In the genomic region with DNA sequence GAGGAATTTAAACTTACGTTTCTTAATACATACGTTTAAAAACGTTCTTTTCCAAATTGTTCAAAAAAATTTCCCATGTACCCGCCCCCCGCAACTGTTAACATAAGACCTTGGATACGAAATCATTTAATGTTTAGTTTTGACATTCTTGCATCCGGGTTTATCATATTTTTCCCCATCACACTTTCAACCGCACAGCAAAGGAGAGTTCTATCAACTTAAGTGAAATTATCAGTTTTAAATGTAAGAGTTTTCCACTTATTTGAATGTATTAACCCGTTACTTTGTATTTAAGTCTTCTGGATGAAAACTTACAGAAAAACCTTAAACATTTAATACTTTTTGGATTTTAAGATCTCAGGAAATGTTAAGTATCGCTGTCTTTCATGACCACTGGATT, we compare ENCODE assay signal across 8 cellular contexts. TPM values are rescaled to one million over a fixed set of nuclear protein-coding genes. Genes with fewer than 3 reads are reported as not detected.
A peak's percentile ranks its signal among the peaks of the same experiment; 100 is the strongest.
DNase-seq lines count a peak whose midpoint lies in the region; ATAC-seq, FAIRE-seq and TF ChIP-seq lines count a peak whose summit lies in the region.

No MANE protein-coding gene starts in this region.

- H3K27me3 Mint-ChIP-seq in IgD-negative memory B cell (no peaks in the 10 kb centered on the region), natural killer cell (ENCODE audit: low read depth in 2 of 2) (no peaks in the 10 kb centered on the region)

- H3K4me1 Mint-ChIP-seq in IgD-negative memory B cell (peaks cover 27 to 39% (median 31%) of the 10 kb centered on the region in 3 donors), natural killer cell (peaks cover 43 to 44% of the 10 kb centered on the region in 2 donors)

- H3K4me3 ChIP-seq in AG09309 (ENCODE audit: control insufficient read depth, low read depth, low read length) (peak overlapping the region; percentile 91), choroid plexus epithelial cell (ENCODE audit: low read depth, low read length) (peak overlapping the region; percentile 97)

- H3K4me3 Mint-ChIP-seq in IgD-negative memory B cell (peak overlapping the region; percentile 98 to 99 (median 99)), natural killer cell (peak overlapping the region; percentile 100)

- FAIRE-seq in frontal cortex (lab: Jason Lieb, UNC) = no peak

- H3K27ac Mint-ChIP-seq in IgD-negative memory B cell (peak overlapping the region; percentile 97 to 100 (median 99)), natural killer cell (peak overlapping the region; percentile 99 to 100)

- H3K9me3 Mint-ChIP-seq in IgD-negative memory B cell (no peaks in the 10 kb centered on the region), natural killer cell (no peaks in the 10 kb centered on the region)

- TF ChIP-seq CTCF in AG09309 (IDR thresholded peaks at IDR 0.05; ENCODE audit: control insufficient read depth, insufficient read depth, low read depth, low read length, missing control alignments) (no peak), choroid plexus epithelial cell (conservative IDR thresholded peaks at IDR 0.05; ENCODE audit: low read depth, low read length) (no peak), natural killer cell (IDR thresholded peaks at IDR 0.05) (no peak)

- intact Hi-C loops in natural killer cell (cut with micrococcal nuclease) = loop anchor here (1.0 to 5.0 kb wide), 3 partner anchors 553 to 961 kb away; a partner anchor contains a TSS

- no peaks in the 10 kb centered on the region for H3K36me3 Mint-ChIP-seq in IgD-negative memory B cell
- H3K36me3 Mint-ChIP-seq in natural killer cell = peaks cover 7% of the 10 kb centered on the region

- ATAC-seq in natural killer cell = no peak
- ATAC-seq in GM21825 (IDR thresholded peaks at IDR 0.05; ENCODE audit: unreplicated experiment) = no peak

- DNase-seq in AG09309 (ENCODE audit: low read depth) (no peak), choroid plexus epithelial cell (ENCODE audit: low read depth) (peak; percentile 35), natural killer cell (no peak), frontal cortex (ENCODE audit: low spot score in 2 of 2) (no peak), anterior cingulate cortex (lab: John Stamatoyannopoulos, UW) (no peak), HuH-7.5 (ENCODE audit: low spot score) (no peak)

RNA-seq across cellular contexts. Expression of a gene that starts 0.6 kb away (rescaled TPM):
- polyA plus RNA-seq in IgD-negative memory B cell = 46.1 TPM
- total RNA-seq in natural killer cell (100 to 1,000 TPM; 116 to 141 (median 128) TPM), frontal cortex (61.1 TPM)
